8 cellular contexts compared by ENCODE assay signal in the genomic region with DNA sequence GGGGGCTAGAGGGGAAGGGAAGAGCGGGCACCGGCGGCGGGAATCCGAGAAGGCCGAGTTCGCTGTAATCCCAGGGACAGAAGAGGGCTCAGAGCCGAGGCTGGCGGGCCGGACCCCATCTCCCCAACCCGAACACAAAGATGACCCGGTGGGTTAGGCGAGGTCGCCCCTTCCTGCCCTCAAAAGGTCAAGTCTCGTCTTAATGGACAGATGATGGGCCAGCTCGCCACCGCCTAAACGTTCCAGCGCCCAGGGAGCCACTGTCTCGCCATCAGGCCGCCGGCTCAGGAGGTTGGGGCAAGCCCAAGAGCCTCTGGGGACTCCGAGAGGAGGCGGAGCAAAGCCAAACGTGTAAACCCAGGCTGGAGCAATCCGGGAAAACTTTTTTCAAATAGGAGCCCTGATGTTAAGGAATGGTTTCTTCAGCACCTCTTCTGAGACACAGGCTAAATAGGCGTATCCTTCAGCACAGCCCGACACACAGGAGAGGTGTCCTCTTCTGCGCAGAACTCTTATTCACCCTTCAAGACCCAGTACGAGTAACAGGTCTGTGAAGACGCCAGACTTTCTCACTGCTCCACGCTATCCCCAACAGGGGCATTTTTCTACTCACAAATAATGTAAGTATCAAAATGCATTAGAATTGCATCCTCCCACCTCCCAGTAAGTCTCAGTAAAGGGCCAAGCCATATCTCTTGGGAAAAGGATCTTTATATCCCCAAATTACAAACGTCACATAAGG. TPM values are rescaled to one million over a fixed set of nuclear protein-coding genes. Genes with fewer than 3 reads are reported as not detected.
A peak's percentile ranks its signal among the peaks of the same experiment; 100 is the strongest.
DNase-seq lines count a peak whose midpoint lies in the region; ATAC-seq and TF ChIP-seq lines count a peak whose summit lies in the region.

No MANE protein-coding gene starts in this region.

- H3K27ac Mint-ChIP-seq in activated CD4-positive, alpha-beta T cell treated with anti-CD3 and anti-CD28 coated beads for 36 hours = no peak overlapping the region

- H3K9me3 Mint-ChIP-seq in activated CD4-positive, alpha-beta T cell treated with anti-CD3 and anti-CD28 coated beads for 36 hours (ENCODE audit: low read depth) = peaks cover 1% of the 10 kb centered on the region

- no peak overlapping the region for H3K27ac ChIP-seq in adrenal gland
- no peak overlapping the region for H3K27ac ChIP-seq in thoracic aorta

- ATAC-seq in activated CD4-positive, alpha-beta T cell treated with anti-CD3 and anti-CD28 coated beads for 36 hours = no peak
- ATAC-seq in left colon (peak; percentile 33), thoracic aorta (ENCODE audit: insufficient number of reproducible peaks, low FRiP score, low read depth) (no peak), HG03025 (IDR thresholded peaks at IDR 0.05; ENCODE audit: low FRiP score, unreplicated experiment) (no peak), HG02623 (IDR thresholded peaks at IDR 0.05; ENCODE audit: unreplicated experiment) (no peak)

- H3K4me1 ChIP-seq in adrenal gland (replicated peaks in 1 of 2) (peaks cover 10 to 19% of the 10 kb centered on the region in 2 donors), thoracic aorta (ENCODE audit: control insufficient read depth in 1 of 2, low read depth in 2 of 2) (peaks cover 14 to 21% of the 10 kb centered on the region in 2 donors)

- peak overlapping the region in 2 of 4 donors; percentile 32 to 57 for H3K4me3 ChIP-seq in adrenal gland
- peak overlapping the region; percentile 73 for H3K4me3 ChIP-seq in thoracic aorta

- POLR2A ChIA-PET in activated CD4-positive, alpha-beta T cell treated with anti-CD3 and anti-CD28 coated beads for 36 hours (lab: Charles Lee) = no interaction called here

- no peak for TF ChIP-seq POLR2A in adrenal gland (IDR thresholded peaks at IDR 0.05)

- CTCF ChIA-PET in activated CD4-positive, alpha-beta T cell treated with anti-CD3 and anti-CD28 coated beads for 36 hours (lab: Charles Lee) = interaction anchor here (0.6 to 1.5 kb wide), 2 partner anchors 11 to 50 kb away, joined by 3 read pairs; no protein-coding TSS in a partner anchor

- peaks cover 8% of the 10 kb centered on the region for H3K36me3 Mint-ChIP-seq in activated CD4-positive, alpha-beta T cell treated with anti-CD3 and anti-CD28 coated beads for 36 hours (ENCODE audit: low read depth)

- H3K36me3 ChIP-seq in adrenal gland (replicated peaks in 1 of 2) (no peaks in the 10 kb centered on the region), thoracic aorta (no peaks in the 10 kb centered on the region)

- peaks cover 63% of the 10 kb centered on the region for H3K27me3 Mint-ChIP-seq in activated CD4-positive, alpha-beta T cell treated with anti-CD3 and anti-CD28 coated beads for 36 hours

- peak overlapping the region; percentile 56 for H3K4me3 Mint-ChIP-seq in activated CD4-positive, alpha-beta T cell treated with anti-CD3 and anti-CD28 coated beads for 36 hours

- H3K4me1 Mint-ChIP-seq in activated CD4-positive, alpha-beta T cell treated with anti-CD3 and anti-CD28 coated beads for 36 hours = peaks cover 28% of the 10 kb centered on the region

- intact Hi-C loops in activated CD4-positive, alpha-beta T cell treated with anti-CD3 and anti-CD28 coated beads for 36 hours (cut with DNase I, micrococcal nuclease) = loop anchor here (2.0 to 5.0 kb wide), 2 partner anchors 13 to 912 kb away; a partner anchor contains a TSS
- intact Hi-C loops in adrenal gland (cut with DNase I) = loop anchor here in 1 of 2 donors (10.0 kb wide), 1 partner anchor 55 kb away; no protein-coding TSS in a partner anchor
- intact Hi-C loops in left colon (cut with DNase I, micrococcal nuclease) = no loop called here

- TF ChIP-seq CTCF in adrenal gland (IDR thresholded peaks at IDR 0.05) = no peak
- TF ChIP-seq CTCF in thoracic aorta (IDR thresholded peaks at IDR 0.05) = no peak

- 13 to 33% (median 19%) methylated on average over 23 to 33 of the region's 33 CpGs for WGBS in adrenal gland, 4 donors

- H3K27me3 ChIP-seq in adrenal gland (peaks cover 44% of the 10 kb centered on the region), thoracic aorta (replicated peaks; ENCODE audit: insufficient read depth) (peaks cover 23% of the 10 kb centered on the region)

- no peak for DNase-seq in activated CD4-positive, alpha-beta T cell treated with anti-CD3 and anti-CD28 coated beads for 36 hours
- DNase-seq in activated CD4-positive, alpha-beta T cell treated with anti-CD3 and anti-CD28 coated beads for 4 hours = no peak
- DNase-seq in adrenal gland (peak in 4 of 7 donors; percentile 23 to 36 (median 28)), left colon (peak in 1 of 2 donors; percentile 24), thoracic aorta (ENCODE audit: low spot score) (no peak), pons (ENCODE audit: low spot score) (no peak)

- H3K9me3 ChIP-seq in adrenal gland (replicated peaks in 1 of 3) (no peaks in the 10 kb centered on the region), thoracic aorta (no peaks in the 10 kb centered on the region)

RNA-seq across cellular contexts. Expression of a gene that starts 6.3 kb away (rescaled TPM):
- total RNA-seq in activated CD4-positive, alpha-beta T cell treated with anti-CD3 and anti-CD28 coated beads for 36 hours = under 1 TPM; 0.21 to 0.26 TPM
- total RNA-seq in adrenal gland (not detected), left colon (under 1 TPM in 1 of 2 donors, not detected in 1; 0.06 TPM), thoracic aorta (1 to 10 TPM in 1 of 2 donors, not detected in 1; 1.1 TPM)
- under 1 TPM in 1 of 3 donors, not detected in 2; 0.03 TPM for polyA plus RNA-seq in adrenal gland

RNA-seq across cellular contexts. Expression of a gene that starts 49.3 kb away (rescaled TPM):
- total RNA-seq in activated CD4-positive, alpha-beta T cell treated with anti-CD3 and anti-CD28 coated beads for 36 hours = 10 to 100 TPM; 20.5 to 20.6 TPM
- total RNA-seq in adrenal gland = 10 to 100 TPM in 3 of 8 donors, 1 to 10 TPM in 5; 4.8 to 11.1 (median 7.5) TPM
- 10 to 100 TPM in 1 of 3 donors, 1 to 10 TPM in 2; 1.5 to 11.5 (median 1.7) TPM for polyA plus RNA-seq in adrenal gland
- 1 to 10 TPM; 4.9 to 5.7 TPM for total RNA-seq in left colon
- total RNA-seq in thoracic aorta = 10 to 100 TPM in 1 of 2 donors, 1 to 10 TPM in 1; 9.3 to 10.2 TPM

Comparison
In these comparisons a context has a peak if more than half of its experiments do, and no peak if none do; other contexts are left out.
1. DNase-seq: peak in adrenal gland (4 of 7); none in activated CD4-positive, alpha-beta T cell treated with anti-CD3 and anti-CD28 coated beads for 36 hours (single experiment), activated CD4-positive, alpha-beta T cell treated with anti-CD3 and anti-CD28 coated beads for 4 hours (0 of 2), thoracic aorta (single experiment) and pons (single experiment).
2. intact Hi-C loops: an anchor here in activated CD4-positive, alpha-beta T cell treated with anti-CD3 and anti-CD28 coated beads for 36 hours (2.0 to 5.0 kb wide); none called in left colon.